In genomic region chr3:28504945-28505344, GRCh38 we compare ENCODE assay signal across 20 cellular contexts.
DNase-seq lines count a peak whose midpoint lies in the region; ATAC-seq and TF ChIP-seq lines count a peak whose summit lies in the region.
"Had no signal": no experiment of that assay in that cellular context is flagged by ENCODE, and none has a peak within 500 bp of the region (broad histone marks: within the 10 kb centered on the region; RNA-seq: fewer than 3 reads in every experiment).

No MANE protein-coding gene starts in this region.

- TF ChIP-seq POLR2A in thyroid gland (IDR thresholded peaks at IDR 0.05): no peak

- no peak for ATAC-seq in Right ventricle myocardium inferior
- ATAC-seq in HG03460 (IDR thresholded peaks at IDR 0.05; ENCODE audit: unreplicated experiment): no peak

- H3K36me3 ChIP-seq in cardiac muscle cell (no peaks in the 10 kb centered on the region), thyroid gland (no peaks in the 10 kb centered on the region)
- H3K36me3 ChIP-seq: Peyer's patch, SJCRH30 had no signal

- intact Hi-C loops in Right ventricle myocardium inferior (cut with DNase I): no loop called here
- intact Hi-C loops in thyroid gland (cut with DNase I): no loop called here
- intact Hi-C loops in posterior vena cava (cut with DNase I): no loop called here

- DNase-seq in cardiac muscle cell (ENCODE audit: low read depth in 1 of 2, low spot score in 1 of 2): peak in 1 of 2 donors; percentile 37
- no peak for DNase-seq in Right ventricle myocardium inferior (ENCODE audit: missing footprints)
- peak; percentile 1 for DNase-seq in NCI-H345 treated with DMSO at 0.1 percent for 48 hours (lab: John Stamatoyannopoulos, UW; ENCODE audit: unreplicated experiment)
- DNase-seq in iPS-NIHi7 (ENCODE audit: extremely low spot score): peak; percentile 9
- DNase-seq in thyroid gland: no peak
- no peak for DNase-seq in posterior vena cava (ENCODE audit: low spot score)
- DNase-seq in ecto neural progenitor cell (ENCODE audit: low spot score): no peak
- DNase-seq: Calu3; CD8-positive, alpha-beta memory T cell; EL; HCEC 1CT; KG1; NCI-H1105; NCI-H2081 treated with DMSO at 0.1 percent for 48 hours; NCI-H510A treated with DMSO at 0.1 percent for 48 hours; NCI-H748 treated with DMSO at 0.1 percent for 48 hours; Peyer's patch; SJCRH30 had no signal

- H3K4me1 ChIP-seq in cardiac muscle cell (ENCODE audit: low read depth): peaks cover 13% of the 10 kb centered on the region
- peaks cover 21 to 28% of the 10 kb centered on the region in 2 donors for H3K4me1 ChIP-seq in thyroid gland
- H3K4me1 ChIP-seq: Peyer's patch had no signal

- H3K4me3 ChIP-seq in cardiac muscle cell (no peak overlapping the region), thyroid gland (replicated peaks in 1 of 3) (no peak overlapping the region)
- H3K4me3 ChIP-seq: Peyer's patch, SJCRH30 had no signal

- no peaks in the 10 kb centered on the region for H3K9me3 ChIP-seq in cardiac muscle cell (ENCODE audit: low read depth)
- H3K9me3 ChIP-seq in thyroid gland: no peaks in the 10 kb centered on the region
- H3K9me3 ChIP-seq: Peyer's patch, SJCRH30 had no signal

- no peaks in the 10 kb centered on the region for H3K27me3 ChIP-seq in cardiac muscle cell
- H3K27me3 ChIP-seq in thyroid gland: no peaks in the 10 kb centered on the region
- H3K27me3 ChIP-seq: Peyer's patch, SJCRH30 had no signal

- 20 to 28% methylated on average over 2 of the region's 2 CpGs for WGBS in thyroid gland, 2 donors

- no peak for TF ChIP-seq CTCF in cardiac muscle cell (IDR thresholded peaks at IDR 0.05; ENCODE audit: low read depth, low read length)
- TF ChIP-seq CTCF in thyroid gland (IDR thresholded peaks at IDR 0.05): no peak

- H3K27ac ChIP-seq in cardiac muscle cell (peak overlapping the region; percentile 63), thyroid gland (peak overlapping the region in 2 of 3 donors; percentile 24 to 28)
- H3K27ac ChIP-seq: C4-2B, Peyer's patch, SJCRH30 had no signal

Comparison
In these comparisons a context has a peak if more than half of its experiments do, and no peak if none do; other contexts are left out.
1. DNase-seq: peak in NCI-H345 treated with DMSO at 0.1 percent for 48 hours (single experiment) and iPS-NIHi7 (single experiment); none in Right ventricle myocardium inferior (single experiment), thyroid gland (0 of 2), posterior vena cava (single experiment) and ecto neural progenitor cell (single experiment).